Comparison of ENCODE assay signal across 1 cellular context in the genomic region with DNA sequence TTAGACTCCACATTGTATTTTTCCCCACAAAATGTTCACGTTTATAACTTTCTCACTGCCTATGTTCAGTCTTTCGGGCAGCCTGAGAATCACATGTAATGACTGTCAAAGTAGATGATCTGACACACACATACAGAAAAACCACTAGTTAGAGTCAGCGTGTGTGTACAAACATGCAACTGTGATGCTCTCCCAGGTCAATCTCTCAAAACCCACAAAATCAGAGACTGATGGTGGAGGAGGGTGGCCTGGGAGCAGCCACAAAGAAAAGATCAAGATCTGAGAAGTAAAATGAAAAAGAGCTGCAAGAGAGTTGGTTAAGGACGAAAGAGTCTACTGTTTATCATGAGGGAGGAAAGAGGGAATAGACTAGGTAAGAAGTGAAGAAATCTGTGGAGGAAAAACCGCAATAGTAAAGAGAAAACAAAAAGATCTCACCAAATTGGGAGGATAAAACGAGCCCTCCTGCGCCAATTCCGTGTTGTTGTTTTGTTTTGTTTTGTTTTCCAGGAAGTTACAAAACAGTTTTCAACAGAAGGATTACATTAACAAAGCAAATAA.
TF ChIP-seq lines count a peak whose summit lies in the region.

No MANE protein-coding gene starts in this region.

TF ChIP-seq in K562, 482 proteins besides CTCF, POLR2A, EP300 and RAD21 (continued from another document):
- TF ChIP-seq, protein P1, sequence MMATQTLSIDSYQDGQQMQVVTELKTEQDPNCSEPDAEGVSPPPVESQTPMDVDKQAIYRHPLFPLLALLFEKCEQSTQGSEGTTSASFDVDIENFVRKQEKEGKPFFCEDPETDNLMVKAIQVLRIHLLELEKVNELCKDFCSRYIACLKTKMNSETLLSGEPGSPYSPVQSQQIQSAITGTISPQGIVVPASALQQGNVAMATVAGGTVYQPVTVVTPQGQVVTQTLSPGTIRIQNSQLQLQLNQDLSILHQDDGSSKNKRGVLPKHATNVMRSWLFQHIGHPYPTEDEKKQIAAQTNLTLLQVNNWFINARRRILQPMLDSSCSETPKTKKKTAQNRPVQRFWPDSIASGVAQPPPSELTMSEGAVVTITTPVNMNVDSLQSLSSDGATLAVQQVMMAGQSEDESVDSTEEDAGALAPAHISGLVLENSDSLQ (IDR thresholded peaks at IDR 0.05): 0 out of 2 replicates have a peak, but pooled peaks have one; percentile 10
- TF ChIP-seq YY1 (IDR thresholded peaks at IDR 0.05; ENCODE audit: borderline replicate concordance in 1 of 3, control insufficient read depth in 1 of 3, extremely low read depth in 1 of 3, insufficient read depth in 3 of 3, insufficient read length in 1 of 3, insufficient replicate concordance in 2 of 3, low read depth in 1 of 3, low read length in 2 of 3) (no peak), KDM1A (IDR thresholded peaks at IDR 0.05) (peak; percentile 66 to 78), CBX5 (IDR thresholded peaks at IDR 0.05; ENCODE audit: borderline replicate concordance, low read depth) (no peak), PRMT5 (CRISPR knock-in tag; IDR thresholded peaks at IDR 0.05) (no peak), MEF2D (tag; conservative IDR thresholded peaks at IDR 0.05; ENCODE audit: low read depth) (no peak), HMG20A (CRISPR knock-in tag; conservative IDR thresholded peaks at IDR 0.05) (no peak), KLF10 (CRISPR knock-in tag; IDR thresholded peaks at IDR 0.05) (no peak), ZFP1 (CRISPR knock-in tag; IDR thresholded peaks at IDR 0.05) (no peak), SRSF3 (IDR thresholded peaks at IDR 0.05; ENCODE audit: insufficient read depth, low read length) (no peak), FUS (optimal IDR thresholded peaks at IDR 0.05; ENCODE audit: low read depth, low read length) (no peak), ZNF766 (CRISPR knock-in tag; conservative IDR thresholded peaks at IDR 0.05) (no peak), STAT5B (CRISPR knock-in tag; IDR thresholded peaks at IDR 0.05) (no peak), ZNF57 (CRISPR knock-in tag; IDR thresholded peaks at IDR 0.05) (no peak), GATAD2A (IDR thresholded peaks at IDR 0.05) (no peak), MTA1 (IDR thresholded peaks at IDR 0.05; ENCODE audit: borderline replicate concordance) (no peak)
- TF ChIP-seq, protein P2, sequence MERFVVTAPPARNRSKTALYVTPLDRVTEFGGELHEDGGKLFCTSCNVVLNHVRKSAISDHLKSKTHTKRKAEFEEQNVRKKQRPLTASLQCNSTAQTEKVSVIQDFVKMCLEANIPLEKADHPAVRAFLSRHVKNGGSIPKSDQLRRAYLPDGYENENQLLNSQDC (CRISPR knock-in tag; IDR thresholded peaks at IDR 0.05): no peak
- TF ChIP-seq, protein P3, sequence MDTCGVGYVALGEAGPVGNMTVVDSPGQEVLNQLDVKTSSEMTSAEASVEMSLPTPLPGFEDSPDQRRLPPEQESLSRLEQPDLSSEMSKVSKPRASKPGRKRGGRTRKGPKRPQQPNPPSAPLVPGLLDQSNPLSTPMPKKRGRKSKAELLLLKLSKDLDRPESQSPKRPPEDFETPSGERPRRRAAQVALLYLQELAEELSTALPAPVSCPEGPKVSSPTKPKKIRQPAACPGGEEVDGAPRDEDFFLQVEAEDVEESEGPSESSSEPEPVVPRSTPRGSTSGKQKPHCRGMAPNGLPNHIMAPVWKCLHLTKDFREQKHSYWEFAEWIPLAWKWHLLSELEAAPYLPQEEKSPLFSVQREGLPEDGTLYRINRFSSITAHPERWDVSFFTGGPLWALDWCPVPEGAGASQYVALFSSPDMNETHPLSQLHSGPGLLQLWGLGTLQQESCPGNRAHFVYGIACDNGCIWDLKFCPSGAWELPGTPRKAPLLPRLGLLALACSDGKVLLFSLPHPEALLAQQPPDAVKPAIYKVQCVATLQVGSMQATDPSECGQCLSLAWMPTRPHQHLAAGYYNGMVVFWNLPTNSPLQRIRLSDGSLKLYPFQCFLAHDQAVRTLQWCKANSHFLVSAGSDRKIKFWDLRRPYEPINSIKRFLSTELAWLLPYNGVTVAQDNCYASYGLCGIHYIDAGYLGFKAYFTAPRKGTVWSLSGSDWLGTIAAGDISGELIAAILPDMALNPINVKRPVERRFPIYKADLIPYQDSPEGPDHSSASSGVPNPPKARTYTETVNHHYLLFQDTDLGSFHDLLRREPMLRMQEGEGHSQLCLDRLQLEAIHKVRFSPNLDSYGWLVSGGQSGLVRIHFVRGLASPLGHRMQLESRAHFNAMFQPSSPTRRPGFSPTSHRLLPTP (IDR thresholded peaks at IDR 0.05; ENCODE audit: borderline replicate concordance, extremely low read depth, insufficient read length): no peak
- TF ChIP-seq, protein P4, sequence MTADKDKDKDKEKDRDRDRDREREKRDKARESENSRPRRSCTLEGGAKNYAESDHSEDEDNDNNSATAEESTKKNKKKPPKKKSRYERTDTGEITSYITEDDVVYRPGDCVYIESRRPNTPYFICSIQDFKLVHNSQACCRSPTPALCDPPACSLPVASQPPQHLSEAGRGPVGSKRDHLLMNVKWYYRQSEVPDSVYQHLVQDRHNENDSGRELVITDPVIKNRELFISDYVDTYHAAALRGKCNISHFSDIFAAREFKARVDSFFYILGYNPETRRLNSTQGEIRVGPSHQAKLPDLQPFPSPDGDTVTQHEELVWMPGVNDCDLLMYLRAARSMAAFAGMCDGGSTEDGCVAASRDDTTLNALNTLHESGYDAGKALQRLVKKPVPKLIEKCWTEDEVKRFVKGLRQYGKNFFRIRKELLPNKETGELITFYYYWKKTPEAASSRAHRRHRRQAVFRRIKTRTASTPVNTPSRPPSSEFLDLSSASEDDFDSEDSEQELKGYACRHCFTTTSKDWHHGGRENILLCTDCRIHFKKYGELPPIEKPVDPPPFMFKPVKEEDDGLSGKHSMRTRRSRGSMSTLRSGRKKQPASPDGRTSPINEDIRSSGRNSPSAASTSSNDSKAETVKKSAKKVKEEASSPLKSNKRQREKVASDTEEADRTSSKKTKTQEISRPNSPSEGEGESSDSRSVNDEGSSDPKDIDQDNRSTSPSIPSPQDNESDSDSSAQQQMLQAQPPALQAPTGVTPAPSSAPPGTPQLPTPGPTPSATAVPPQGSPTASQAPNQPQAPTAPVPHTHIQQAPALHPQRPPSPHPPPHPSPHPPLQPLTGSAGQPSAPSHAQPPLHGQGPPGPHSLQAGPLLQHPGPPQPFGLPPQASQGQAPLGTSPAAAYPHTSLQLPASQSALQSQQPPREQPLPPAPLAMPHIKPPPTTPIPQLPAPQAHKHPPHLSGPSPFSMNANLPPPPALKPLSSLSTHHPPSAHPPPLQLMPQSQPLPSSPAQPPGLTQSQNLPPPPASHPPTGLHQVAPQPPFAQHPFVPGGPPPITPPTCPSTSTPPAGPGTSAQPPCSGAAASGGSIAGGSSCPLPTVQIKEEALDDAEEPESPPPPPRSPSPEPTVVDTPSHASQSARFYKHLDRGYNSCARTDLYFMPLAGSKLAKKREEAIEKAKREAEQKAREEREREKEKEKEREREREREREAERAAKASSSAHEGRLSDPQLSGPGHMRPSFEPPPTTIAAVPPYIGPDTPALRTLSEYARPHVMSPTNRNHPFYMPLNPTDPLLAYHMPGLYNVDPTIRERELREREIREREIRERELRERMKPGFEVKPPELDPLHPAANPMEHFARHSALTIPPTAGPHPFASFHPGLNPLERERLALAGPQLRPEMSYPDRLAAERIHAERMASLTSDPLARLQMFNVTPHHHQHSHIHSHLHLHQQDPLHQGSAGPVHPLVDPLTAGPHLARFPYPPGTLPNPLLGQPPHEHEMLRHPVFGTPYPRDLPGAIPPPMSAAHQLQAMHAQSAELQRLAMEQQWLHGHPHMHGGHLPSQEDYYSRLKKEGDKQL (CRISPR knock-in tag; IDR thresholded peaks at IDR 0.05; ENCODE audit: borderline replicate concordance): no peak
- TF ChIP-seq, protein P5, sequence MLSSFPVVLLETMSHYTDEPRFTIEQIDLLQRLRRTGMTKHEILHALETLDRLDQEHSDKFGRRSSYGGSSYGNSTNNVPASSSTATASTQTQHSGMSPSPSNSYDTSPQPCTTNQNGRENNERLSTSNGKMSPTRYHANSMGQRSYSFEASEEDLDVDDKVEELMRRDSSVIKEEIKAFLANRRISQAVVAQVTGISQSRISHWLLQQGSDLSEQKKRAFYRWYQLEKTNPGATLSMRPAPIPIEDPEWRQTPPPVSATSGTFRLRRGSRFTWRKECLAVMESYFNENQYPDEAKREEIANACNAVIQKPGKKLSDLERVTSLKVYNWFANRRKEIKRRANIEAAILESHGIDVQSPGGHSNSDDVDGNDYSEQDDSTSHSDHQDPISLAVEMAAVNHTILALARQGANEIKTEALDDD (IDR thresholded peaks at IDR 0.05): peak; percentile 18; the same call in 1 of the 2 replicates
- TF ChIP-seq, protein P6, sequence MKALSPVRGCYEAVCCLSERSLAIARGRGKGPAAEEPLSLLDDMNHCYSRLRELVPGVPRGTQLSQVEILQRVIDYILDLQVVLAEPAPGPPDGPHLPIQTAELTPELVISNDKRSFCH (CRISPR knock-in tag; IDR thresholded peaks at IDR 0.05): no peak
- TF ChIP-seq, protein P6 (tag; IDR thresholded peaks at IDR 0.05): no peak
- TF ChIP-seq, protein P7, sequence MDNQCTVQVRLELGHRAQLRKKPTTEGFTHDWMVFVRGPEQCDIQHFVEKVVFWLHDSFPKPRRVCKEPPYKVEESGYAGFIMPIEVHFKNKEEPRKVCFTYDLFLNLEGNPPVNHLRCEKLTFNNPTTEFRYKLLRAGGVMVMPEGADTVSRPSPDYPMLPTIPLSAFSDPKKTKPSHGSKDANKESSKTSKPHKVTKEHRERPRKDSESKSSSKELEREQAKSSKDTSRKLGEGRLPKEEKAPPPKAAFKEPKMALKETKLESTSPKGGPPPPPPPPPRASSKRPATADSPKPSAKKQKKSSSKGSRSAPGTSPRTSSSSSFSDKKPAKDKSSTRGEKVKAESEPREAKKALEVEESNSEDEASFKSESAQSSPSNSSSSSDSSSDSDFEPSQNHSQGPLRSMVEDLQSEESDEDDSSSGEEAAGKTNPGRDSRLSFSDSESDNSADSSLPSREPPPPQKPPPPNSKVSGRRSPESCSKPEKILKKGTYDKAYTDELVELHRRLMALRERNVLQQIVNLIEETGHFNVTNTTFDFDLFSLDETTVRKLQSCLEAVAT (IDR thresholded peaks at IDR 0.05): peak in 1 of 2 experiments; percentile 22; a peak in 1 of 4 replicates
- TF ChIP-seq, protein P8, sequence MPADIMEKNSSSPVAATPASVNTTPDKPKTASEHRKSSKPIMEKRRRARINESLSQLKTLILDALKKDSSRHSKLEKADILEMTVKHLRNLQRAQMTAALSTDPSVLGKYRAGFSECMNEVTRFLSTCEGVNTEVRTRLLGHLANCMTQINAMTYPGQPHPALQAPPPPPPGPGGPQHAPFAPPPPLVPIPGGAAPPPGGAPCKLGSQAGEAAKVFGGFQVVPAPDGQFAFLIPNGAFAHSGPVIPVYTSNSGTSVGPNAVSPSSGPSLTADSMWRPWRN (IDR thresholded peaks at IDR 0.05; ENCODE audit: low read depth): no peak
- TF ChIP-seq, protein P9, sequence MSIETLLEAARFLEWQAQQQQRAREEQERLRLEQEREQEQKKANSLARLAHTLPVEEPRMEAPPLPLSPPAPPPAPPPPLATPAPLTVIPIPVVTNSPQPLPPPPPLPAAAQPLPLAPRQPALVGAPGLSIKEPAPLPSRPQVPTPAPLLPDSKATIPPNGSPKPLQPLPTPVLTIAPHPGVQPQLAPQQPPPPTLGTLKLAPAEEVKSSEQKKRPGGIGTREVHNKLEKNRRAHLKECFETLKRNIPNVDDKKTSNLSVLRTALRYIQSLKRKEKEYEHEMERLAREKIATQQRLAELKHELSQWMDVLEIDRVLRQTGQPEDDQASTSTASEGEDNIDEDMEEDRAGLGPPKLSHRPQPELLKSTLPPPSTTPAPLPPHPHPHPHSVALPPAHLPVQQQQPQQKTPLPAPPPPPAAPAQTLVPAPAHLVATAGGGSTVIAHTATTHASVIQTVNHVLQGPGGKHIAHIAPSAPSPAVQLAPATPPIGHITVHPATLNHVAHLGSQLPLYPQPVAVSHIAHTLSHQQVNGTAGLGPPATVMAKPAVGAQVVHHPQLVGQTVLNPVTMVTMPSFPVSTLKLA (conservative IDR thresholded peaks at IDR 0.05): no peak
